9 cellular contexts compared by ENCODE assay signal in the genomic region with DNA sequence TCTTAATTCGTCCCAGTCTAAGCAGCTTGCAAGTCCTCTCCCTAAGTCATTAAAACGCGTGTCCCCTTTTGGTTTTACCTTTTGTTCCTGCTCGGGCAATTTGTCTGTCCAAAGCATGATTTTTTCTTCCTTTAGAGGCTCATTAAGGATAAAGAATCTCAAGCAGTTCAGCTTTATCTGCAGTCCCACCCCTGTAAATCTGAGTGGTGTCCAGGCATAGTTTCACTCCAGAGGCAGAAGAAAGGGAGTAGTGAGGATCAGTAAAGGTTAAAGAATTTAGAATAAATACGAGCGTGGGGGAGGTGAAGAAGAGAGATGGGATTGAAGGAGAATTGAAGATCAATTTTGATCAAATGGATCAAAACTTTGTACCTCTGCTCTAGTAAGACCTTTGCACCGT. TPM values are rescaled to one million over a fixed set of nuclear protein-coding genes. Genes with fewer than 3 reads are reported as not detected.
DNase-seq lines count a peak whose midpoint lies in the region; ATAC-seq lines count a peak whose summit lies in the region.
"Had no signal": no experiment of that assay in that cellular context is flagged by ENCODE, and none has a peak within 500 bp of the region (broad histone marks: within the 10 kb centered on the region; RNA-seq: fewer than 3 reads in every experiment).

No MANE protein-coding gene starts in this region.

- DNase-seq in T-helper 1 cell: no peak
- no peak for DNase-seq in activated naive CD8-positive, alpha-beta T cell treated with anti-CD3 and anti-CD28 coated beads for 36 hours
- DNase-seq in immature natural killer cell: no peak
- DNase-seq in NCI-H524 (lab: John Stamatoyannopoulos, UW): no peak
- DNase-seq in GM19240 (ENCODE audit: insufficient read length, low spot score): no peak

- peak overlapping the region; percentile 84 for H3K4me3 Mint-ChIP-seq in T-helper 1 cell treated with Interleukin-12 subunit alpha and Interleukin-12 subunit beta and Interleukin-4 antibody, amounts not matched to agents 30 μg/mL and 1 μg/mL, for 36 hours
- peak overlapping the region; percentile 98 for H3K4me3 Mint-ChIP-seq in activated naive CD8-positive, alpha-beta T cell treated with anti-CD3 and anti-CD28 coated beads for 36 hours
- peak overlapping the region; percentile 86 to 97 (median 91) for H3K4me3 Mint-ChIP-seq in immature natural killer cell

- H3K27ac Mint-ChIP-seq in T-helper 1 cell treated with Interleukin-12 subunit alpha and Interleukin-12 subunit beta and Interleukin-4 antibody, amounts not matched to agents 30 μg/mL and 1 μg/mL, for 36 hours: peak overlapping the region; percentile 90
- peak overlapping the region; percentile 91 for H3K27ac Mint-ChIP-seq in activated naive CD8-positive, alpha-beta T cell treated with anti-CD3 and anti-CD28 coated beads for 36 hours
- H3K27ac Mint-ChIP-seq in immature natural killer cell: peak overlapping the region; percentile 97 to 99 (median 98)

- H3K27ac ChIP-seq in subcutaneous abdominal adipose tissue (ENCODE audit: low read depth, low read length): peak overlapping the region; percentile 95

- H3K4me3 ChIP-seq in subcutaneous abdominal adipose tissue (ENCODE audit: low read depth in 1 of 5, low read length in 5 of 5): peak overlapping the region; percentile 74 to 95 (median 92)

- H3K9ac ChIP-seq in subcutaneous abdominal adipose tissue (ENCODE audit: low read length in 5 of 5): peak overlapping the region; percentile 93 to 97 (median 96)

- H3K36me3 Mint-ChIP-seq in T-helper 1 cell treated with Interleukin-12 subunit alpha and Interleukin-12 subunit beta and Interleukin-4 antibody, amounts not matched to agents 30 μg/mL and 1 μg/mL, for 36 hours (ENCODE audit: low read depth): peaks cover 24% of the 10 kb centered on the region
- H3K36me3 Mint-ChIP-seq in activated naive CD8-positive, alpha-beta T cell treated with anti-CD3 and anti-CD28 coated beads for 36 hours: peaks cover 31% of the 10 kb centered on the region
- H3K36me3 Mint-ChIP-seq in immature natural killer cell: peaks cover 7 to 14% (median 13%) of the 10 kb centered on the region in 3 donors

- H3K27me3 Mint-ChIP-seq in T-helper 1 cell treated with Interleukin-12 subunit alpha and Interleukin-12 subunit beta and Interleukin-4 antibody, amounts not matched to agents 30 μg/mL and 1 μg/mL, for 36 hours (ENCODE audit: low read depth): peaks cover 3% of the 10 kb centered on the region
- H3K27me3 Mint-ChIP-seq in activated naive CD8-positive, alpha-beta T cell treated with anti-CD3 and anti-CD28 coated beads for 36 hours: no peaks in the 10 kb centered on the region
- H3K27me3 Mint-ChIP-seq in immature natural killer cell (ENCODE audit: low read depth in 3 of 3): peaks cover 2 to 17% (median 12%) of the 10 kb centered on the region in 3 donors

- peaks cover 41% of the 10 kb centered on the region for H3K4me1 Mint-ChIP-seq in T-helper 1 cell treated with Interleukin-12 subunit alpha and Interleukin-12 subunit beta and Interleukin-4 antibody, amounts not matched to agents 30 μg/mL and 1 μg/mL, for 36 hours (ENCODE audit: low read depth)
- peaks cover 68% of the 10 kb centered on the region for H3K4me1 Mint-ChIP-seq in activated naive CD8-positive, alpha-beta T cell treated with anti-CD3 and anti-CD28 coated beads for 36 hours
- H3K4me1 Mint-ChIP-seq in immature natural killer cell: peaks cover 46 to 50% of the 10 kb centered on the region in 2 donors

- H3K36me3 ChIP-seq in subcutaneous abdominal adipose tissue (ENCODE audit: control insufficient read depth in 5 of 5, insufficient read depth in 5 of 5, low read length in 5 of 5): peaks cover 17 to 21% (median 20%) of the 10 kb centered on the region in 5 donors

- H3K27me3 ChIP-seq in subcutaneous abdominal adipose tissue (ENCODE audit: control insufficient read depth in 5 of 5, insufficient read depth in 4 of 5, low read length in 5 of 5): no peaks in the 10 kb centered on the region

- peaks cover 3 to 44% (median 32%) of the 10 kb centered on the region in 5 donors for H3K4me1 ChIP-seq in subcutaneous abdominal adipose tissue (ENCODE audit: control insufficient read depth in 5 of 5, insufficient read depth in 5 of 5, low read length in 5 of 5)

- no peak for ATAC-seq in HG03039 (IDR thresholded peaks at IDR 0.05; ENCODE audit: unreplicated experiment)

- no peaks in the 10 kb centered on the region for H3K9me3 ChIP-seq in subcutaneous abdominal adipose tissue (ENCODE audit: control insufficient read depth in 5 of 5, low read length in 5 of 5)

- H3K9me3 Mint-ChIP-seq in T-helper 1 cell treated with Interleukin-12 subunit alpha and Interleukin-12 subunit beta and Interleukin-4 antibody, amounts not matched to agents 30 μg/mL and 1 μg/mL, for 36 hours: no peaks in the 10 kb centered on the region
- no peaks in the 10 kb centered on the region for H3K9me3 Mint-ChIP-seq in activated naive CD8-positive, alpha-beta T cell treated with anti-CD3 and anti-CD28 coated beads for 36 hours
- H3K9me3 Mint-ChIP-seq in immature natural killer cell: no peaks in the 10 kb centered on the region

RNA-seq across cellular contexts. Expression of a gene that starts 0.9 kb away (rescaled TPM):
- total RNA-seq in activated naive CD8-positive, alpha-beta T cell treated with anti-CD3 and anti-CD28 coated beads for 36 hours: 10 to 100 TPM; 23.1 to 23.5 TPM
- polyA plus RNA-seq in immature natural killer cell: 10 to 100 TPM in 2 of 3 donors, 1 to 10 TPM in 1; 6.6 to 22.0 (median 20.5) TPM

RNA-seq across cellular contexts. Expression of a gene that starts 39.5 kb away (rescaled TPM):
- total RNA-seq in activated naive CD8-positive, alpha-beta T cell treated with anti-CD3 and anti-CD28 coated beads for 36 hours: not detected
- not detected for polyA plus RNA-seq in immature natural killer cell
- total RNA-seq: dermis microvascular lymphatic vessel endothelial cell had no signal
